8 cellular contexts compared by ENCODE assay signal in the genomic region with DNA sequence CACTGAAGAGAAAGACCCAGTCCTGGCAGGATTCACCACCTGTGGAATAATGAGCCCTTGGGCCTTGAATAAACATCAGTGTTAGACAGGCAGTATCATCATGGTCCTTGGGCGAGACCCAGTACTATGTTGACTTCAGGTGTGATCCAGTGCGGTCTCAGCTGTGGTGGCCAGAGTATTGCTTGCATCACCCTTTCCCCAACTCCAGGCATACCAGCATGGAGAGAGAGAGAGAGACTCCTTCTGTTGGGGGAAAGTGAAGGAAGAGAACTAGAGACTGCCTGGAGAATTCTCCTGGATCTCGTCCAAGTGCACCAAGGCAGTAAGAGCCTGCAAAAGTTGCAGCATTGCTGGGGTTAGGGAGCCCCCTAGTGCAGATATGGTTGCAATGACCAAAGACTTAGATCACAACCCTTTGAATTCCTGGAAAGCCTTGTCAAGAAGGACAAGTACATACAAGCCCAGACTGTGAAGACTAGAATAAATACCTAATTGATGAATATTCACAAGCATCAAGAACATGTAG.
A peak's percentile ranks its signal among the peaks of the same experiment; 100 is the strongest.
DNase-seq lines count a peak whose midpoint lies in the region; ATAC-seq, FAIRE-seq and TF ChIP-seq lines count a peak whose summit lies in the region.

No MANE protein-coding gene starts in this region.

- H3K4me1 ChIP-seq in astrocyte (ENCODE audit: insufficient read depth, low read length) (no peaks in the 10 kb centered on the region), iPS DF 6.9 (ENCODE audit: control insufficient read depth, insufficient read depth, low read length) (no peaks in the 10 kb centered on the region)

- WGBS in iPS DF 6.9 (ENCODE audit: insufficient coverage, insufficient read length), result no CpG with 5 or more reads among the region's 3 CpGs

- H3K9me3 ChIP-seq in AG04450 (ENCODE audit: control insufficient read depth, insufficient read depth, low read length), result no peaks in the 10 kb centered on the region
- H3K9me3 ChIP-seq in astrocyte (ENCODE audit: insufficient read depth, low read depth, low read length), result no peaks in the 10 kb centered on the region
- H3K9me3 ChIP-seq in iPS DF 6.9 (ENCODE audit: control insufficient read depth, insufficient read depth, low read length), result no peaks in the 10 kb centered on the region; the same call in 1 of the 2 replicates

- no peaks in the 10 kb centered on the region for H3K36me3 Mint-ChIP-seq in astrocyte (ENCODE audit: low read depth, unreplicated experiment)

- no peak overlapping the region for H3K4me2 ChIP-seq in astrocyte (ENCODE audit: low read length)

- no peak overlapping the region for H3K4me3 ChIP-seq in AG04450 (ENCODE audit: low read depth, low read length)
- H3K4me3 ChIP-seq in astrocyte (ENCODE audit: insufficient read depth, low read depth, low read length), result no peak overlapping the region
- H3K4me3 ChIP-seq in iPS DF 6.9 (ENCODE audit: low read length), result no peak overlapping the region

- ATAC-seq in GM18861 (IDR thresholded peaks at IDR 0.05; ENCODE audit: unreplicated experiment), result peak; percentile 63
- peak; percentile 96 for ATAC-seq in SK-N-SH treated with all-trans-retinoic acid at 6 μM for 48 hours
- ATAC-seq in GM21381 (IDR thresholded peaks at IDR 0.05; ENCODE audit: unreplicated experiment), result no peak

- H3K27ac ChIP-seq in AG04450 (ENCODE audit: low read depth, low read length), result no peak overlapping the region
- no peak overlapping the region for H3K27ac ChIP-seq in astrocyte (ENCODE audit: low read depth, low read length)
- no peak overlapping the region for H3K27ac ChIP-seq in iPS DF 6.9 (ENCODE audit: low read length)

- H3K36me3 ChIP-seq in astrocyte (ENCODE audit: insufficient read depth, low read length), result no peaks in the 10 kb centered on the region
- H3K36me3 ChIP-seq in iPS DF 6.9 (ENCODE audit: control insufficient read depth, insufficient read depth, low read length), result no peaks in the 10 kb centered on the region

- CTCF ChIA-PET in AG04450 (lab: Charles Lee), result no interaction called here

- no peaks in the 10 kb centered on the region for H4K20me1 ChIP-seq in astrocyte (ENCODE audit: insufficient read depth, low read length)

- H3K79me2 ChIP-seq in astrocyte (ENCODE audit: insufficient read depth, low read length), result no peaks in the 10 kb centered on the region

- H3K4me1 Mint-ChIP-seq in astrocyte (ENCODE audit: low read depth, unreplicated experiment), result peaks cover 1% of the 10 kb centered on the region

- H3K27me3 Mint-ChIP-seq in astrocyte (ENCODE audit: low read depth, unreplicated experiment), result no peaks in the 10 kb centered on the region

- H2AFZ ChIP-seq in astrocyte (ENCODE audit: low read depth, low read length), result no peak overlapping the region

- H3K27me3 ChIP-seq in AG04450 (ENCODE audit: control insufficient read depth, insufficient read depth, low read length), result no peaks in the 10 kb centered on the region
- H3K27me3 ChIP-seq in astrocyte (ENCODE audit: insufficient read depth, low read length), result no peaks in the 10 kb centered on the region
- no peaks in the 10 kb centered on the region for H3K27me3 ChIP-seq in iPS DF 6.9 (ENCODE audit: control insufficient read depth, insufficient read depth, low read length)

- POLR2A ChIA-PET in AG04450 (lab: Yijun Ruan, JAX), result no interaction called here

- FAIRE-seq in astrocyte (lab: Jason Lieb, UNC), result peak; percentile 52

- H3K9ac ChIP-seq in astrocyte (ENCODE audit: low read length), result no peak overlapping the region

- TF ChIP-seq CTCF in AG04450 (IDR thresholded peaks at IDR 0.05; ENCODE audit: low read depth, low read length), result peak; percentile 69
- TF ChIP-seq CTCF in astrocyte (IDR thresholded peaks at IDR 0.05; ENCODE audit: insufficient read depth, low read depth, low read length), result peak; percentile 54

- DNase-seq in AG04450 (ENCODE audit: low read depth, low spot score) (peak; percentile 66), NCI-H128 (lab: John Stamatoyannopoulos, UW; ENCODE audit: unreplicated experiment) (peak; percentile 58), astrocyte (ENCODE audit: low read depth) (peak; percentile 75), iPS DF 6.9 (ENCODE audit: low read depth, low spot score) (peak; percentile 25)
- DNase-seq in stimulated activated CD4-positive, alpha-beta T cell treated with anti-CD3 and anti-CD28 coated beads, Interleukin-1b, Interleukin-23, amount 100 ng/mL, for 1 hour (ENCODE audit: low read depth in 2 of 2), result peak; percentile 3

- H3K4me3 Mint-ChIP-seq in astrocyte (ENCODE audit: unreplicated experiment), result no peak overlapping the region

- H3K9me3 Mint-ChIP-seq in astrocyte (ENCODE audit: unreplicated experiment), result peaks cover 11% of the 10 kb centered on the region

- H3K27ac Mint-ChIP-seq in astrocyte (ENCODE audit: unreplicated experiment), result peak overlapping the region; percentile 28

TF ChIP-seq in SK-N-SH treated with all-trans-retinoic acid at 6 μM for 48 hours, 23 proteins besides CTCF, POLR2A, EP300 and RAD21:
- no peak for TF ChIP-seq SNAI2 (CRISPR knock-in tag; IDR thresholded peaks at IDR 0.05)

Comparison
In these comparisons a context has a peak if more than half of its experiments do, and no peak if none do; other contexts are left out.
1. DNase-seq: peak in every context shown above with its lines; median percentile 75 in astrocyte; 66 in AG04450; 58 in NCI-H128; 25 in iPS DF 6.9; 3 in stimulated activated CD4-positive, alpha-beta T cell treated with anti-CD3 and anti-CD28 coated beads, Interleukin-1b, Interleukin-23, amount 100 ng/mL, for 1 hour.